Comparison of ENCODE assay signal across 8 cellular contexts in genomic region chr22:29245626-29246385, GRCh38. TPM values are rescaled to one million over a fixed set of nuclear protein-coding genes. Genes with fewer than 3 reads are reported as not detected.
DNase-seq lines count a peak whose midpoint lies in the region; ATAC-seq and TF ChIP-seq lines count a peak whose summit lies in the region.

No MANE protein-coding gene starts in this region.

- CTCF ChIA-PET in activated naive CD4-positive, alpha-beta T cell treated with anti-CD3 and anti-CD28 coated beads for 36 hours (lab: Charles Lee) = interaction anchor here (0.5 to 2.2 kb wide), 37 partner anchors 9 to 1318 kb away, joined by 3 to 13 read pairs (median 3); partner anchors contain the start of gene EMID1

- TF ChIP-seq POLR2A in prostate gland (IDR thresholded peaks at IDR 0.05) = no peak

- no peaks in the 10 kb centered on the region for H3K36me3 Mint-ChIP-seq in activated naive CD4-positive, alpha-beta T cell treated with anti-CD3 and anti-CD28 coated beads for 36 hours (ENCODE audit: low read depth)

- peak; percentile 80 for TF ChIP-seq CTCF in GM12801 (IDR thresholded peaks at IDR 0.05; ENCODE audit: extremely low read depth, insufficient read length)
- TF ChIP-seq CTCF in prostate gland (IDR thresholded peaks at IDR 0.05) = peak; percentile 89 to 93 (median 92)

- peaks cover 2% of the 10 kb centered on the region for H3K4me1 Mint-ChIP-seq in activated naive CD4-positive, alpha-beta T cell treated with anti-CD3 and anti-CD28 coated beads for 36 hours (ENCODE audit: low read depth)

- H3K27me3 Mint-ChIP-seq in activated naive CD4-positive, alpha-beta T cell treated with anti-CD3 and anti-CD28 coated beads for 36 hours (ENCODE audit: low read depth) = peaks cover 5% of the 10 kb centered on the region

- no peaks in the 10 kb centered on the region for H3K4me1 ChIP-seq in prostate gland (replicated peaks)

- intact Hi-C loops in activated naive CD4-positive, alpha-beta T cell treated with anti-CD3 and anti-CD28 coated beads for 36 hours (cut with micrococcal nuclease) = loop anchor here (1.0 to 5.0 kb wide), 6 partner anchors 44 to 646 kb away; no protein-coding TSS in a partner anchor
- intact Hi-C loops in Right ventricle myocardium inferior (cut with DNase I) = loop anchor here (5.0 kb wide), 1 partner anchor 89 kb away; no protein-coding TSS in a partner anchor
- intact Hi-C loops in prostate gland (cut with DNase I) = loop anchor here (5.0 to 10.0 kb wide), 2 partner anchors 171 to 644 kb away; partner anchors contain the start of gene KREMEN1

- no peak overlapping the region for H3K27ac Mint-ChIP-seq in activated naive CD4-positive, alpha-beta T cell treated with anti-CD3 and anti-CD28 coated beads for 36 hours

- no peak overlapping the region for H3K4me3 Mint-ChIP-seq in activated naive CD4-positive, alpha-beta T cell treated with anti-CD3 and anti-CD28 coated beads for 36 hours

- H3K27me3 ChIP-seq in prostate gland (replicated peaks; ENCODE audit: insufficient read depth) = no peaks in the 10 kb centered on the region

- 56% methylated on average over 9 of the region's 11 CpGs for WGBS in prostate gland

- H3K9me3 Mint-ChIP-seq in activated naive CD4-positive, alpha-beta T cell treated with anti-CD3 and anti-CD28 coated beads for 36 hours = peaks cover 3% of the 10 kb centered on the region

- H3K9me3 ChIP-seq in prostate gland = no peaks in the 10 kb centered on the region

- DNase-seq in Jurkat, Clone E6-1 (ENCODE audit: low read depth, low spot score) = peak; percentile 64
- DNase-seq in SK-N-DZ (ENCODE audit: low spot score) (peak; percentile 69), Right ventricle myocardium inferior (ENCODE audit: missing footprints) (peak; percentile 89), prostate gland (ENCODE audit: low spot score) (peak; percentile 60)
- DNase-seq in activated naive CD4-positive, alpha-beta T cell treated with anti-CD3 and anti-CD28 coated beads for 36 hours = peak; percentile 80

- no peak overlapping the region for H3K27ac ChIP-seq in prostate gland

- ATAC-seq in Right ventricle myocardium inferior (peak; percentile 88), HG03457 (IDR thresholded peaks at IDR 0.05; ENCODE audit: unreplicated experiment) (no peak), GM19455 (IDR thresholded peaks at IDR 0.05; ENCODE audit: unreplicated experiment) (no peak)

- H3K4me3 ChIP-seq in Jurkat, Clone E6-1 (ENCODE audit: low read length) = no peak overlapping the region
- H3K4me3 ChIP-seq in prostate gland = no peak overlapping the region

- H3K36me3 ChIP-seq in prostate gland = no peaks in the 10 kb centered on the region

RNA-seq across cellular contexts. Expression of gene RHBDD3, which starts 22.0 kb away (rescaled TPM):
- 35.8 TPM for polyA plus RNA-seq in Jurkat, Clone E6-1 (2012; ENCODE audit: insufficient read depth, insufficient read length)
- polyA plus RNA-seq in SK-N-DZ (2014; cell fraction: cytosol; rRNA removed) = 92.4 and 120 TPM in 2 replicates
- polyA plus RNA-seq in SK-N-DZ (2014; cell fraction: nucleus; rRNA removed) = 74.4 and 98.6 TPM in 2 replicates
- 10 to 100 TPM; 17.6 to 20.5 TPM for total RNA-seq in activated naive CD4-positive, alpha-beta T cell treated with anti-CD3 and anti-CD28 coated beads for 36 hours
- total RNA-seq in Right ventricle myocardium inferior = 11.6 TPM
- total RNA-seq in prostate gland = 10 to 100 TPM; 66.9 to 74.6 TPM

RNA-seq across cellular contexts. Expression of gene EWSR1, which starts 22.3 kb away (rescaled TPM):
- polyA plus RNA-seq in Jurkat, Clone E6-1 (2012; ENCODE audit: insufficient read depth, insufficient read length) = 477 TPM
- polyA plus RNA-seq in SK-N-DZ (2014; cell fraction: cytosol; rRNA removed) = 186 and 209 TPM in 2 replicates
- polyA plus RNA-seq in SK-N-DZ (2014; cell fraction: nucleus; rRNA removed) = 411 and 553 TPM in 2 replicates
- 100 to 1,000 TPM; 274 to 303 TPM for total RNA-seq in activated naive CD4-positive, alpha-beta T cell treated with anti-CD3 and anti-CD28 coated beads for 36 hours
- total RNA-seq in Right ventricle myocardium inferior (112 TPM), prostate gland (100 to 1,000 TPM; 181 to 213 TPM)

RNA-seq across cellular contexts. Expression of gene EMID1, which starts 40.1 kb away (rescaled TPM):
- 20.8 TPM for polyA plus RNA-seq in Jurkat, Clone E6-1 (2012; ENCODE audit: insufficient read depth, insufficient read length)
- 3.9 and 4.1 TPM in 2 replicates for polyA plus RNA-seq in SK-N-DZ (2014; cell fraction: cytosol; rRNA removed)
- polyA plus RNA-seq in SK-N-DZ (2014; cell fraction: nucleus; rRNA removed) = 3.2 and 3.3 TPM in 2 replicates
- total RNA-seq in activated naive CD4-positive, alpha-beta T cell treated with anti-CD3 and anti-CD28 coated beads for 36 hours = not detected
- 0.43 TPM for total RNA-seq in Right ventricle myocardium inferior
- 10 to 100 TPM; 12.8 to 14.7 TPM for total RNA-seq in prostate gland
